In genomic region chr16:87342978-87343752, GRCh38 we compare ENCODE assay signal across 25 cellular contexts. TPM values are rescaled to one million over a fixed set of nuclear protein-coding genes. Genes with fewer than 3 reads are reported as not detected.
A peak's percentile ranks its signal among the peaks of the same experiment; 100 is the strongest.
DNase-seq lines count a peak whose midpoint lies in the region; ATAC-seq, FAIRE-seq and TF ChIP-seq lines count a peak whose summit lies in the region.
"Had no signal": no experiment of that assay in that cellular context is flagged by ENCODE, and none has a peak within 500 bp of the region (broad histone marks: within the 10 kb centered on the region; RNA-seq: fewer than 3 reads in every experiment).

No MANE protein-coding gene starts in this region.

- 0 out of 2 replicates have a peak, but pooled peaks cover 7% of the 10 kb centered on the region for H3K9me1 ChIP-seq in IMR-90 (ENCODE audit: insufficient read depth, low read length)

- H3K14ac ChIP-seq in IMR-90 (replicated peaks; ENCODE audit: low read depth, low read length), result no peak overlapping the region

- H3K27me3 Mint-ChIP-seq in activated naive CD8-positive, alpha-beta T cell, result no peaks in the 10 kb centered on the region
- no peaks in the 10 kb centered on the region for H3K27me3 Mint-ChIP-seq in activated naive CD8-positive, alpha-beta T cell treated with anti-CD3 and anti-CD28 coated beads, Interleukin-2, amount 50 U/mL, for 24 hours

- no peak overlapping the region for H3K56ac ChIP-seq in IMR-90 (ENCODE audit: extremely low read depth, insufficient read depth, low read length)

- no peak overlapping the region for H2AK5ac ChIP-seq in IMR-90 (ENCODE audit: low read depth, low read length)

- peaks cover 3 to 28% of the 10 kb centered on the region in 2 experiments; a peak in 3 of 4 replicates for H3K79me1 ChIP-seq in IMR-90 (ENCODE audit: low read depth in 1 of 2, low read length in 2 of 2)

- H4K91ac ChIP-seq in IMR-90 (ENCODE audit: insufficient read depth, low read depth, low read length), result no peak overlapping the region

- H3K36me3 ChIP-seq in IMR-90 (ENCODE audit: control insufficient read depth, insufficient read depth, low read length) (peaks cover 39% of the 10 kb centered on the region), bronchial epithelial cell (ENCODE audit: control insufficient read depth, insufficient read depth, low read length) (peaks cover 40% of the 10 kb centered on the region)

- intact Hi-C loops in IMR-90 (cut with micrococcal nuclease), result no loop called here

- H2AFZ ChIP-seq in IMR-90 (replicated peaks; ENCODE audit: low read length, poor library complexity), result peak overlapping the region; percentile 23
- H2AFZ ChIP-seq: PC-9 had no signal

- H3K23ac ChIP-seq in IMR-90 (ENCODE audit: low read depth, low read length), result no peak overlapping the region

- H3K4me3 ChIP-seq in IMR-90 (ENCODE audit: insufficient read depth, low read depth, low read length), result no peak overlapping the region
- no peak overlapping the region for H3K4me3 ChIP-seq in bronchial epithelial cell (ENCODE audit: low read depth, low read length)
- H3K4me3 ChIP-seq: ascending aorta, K562, PC-9, transverse colon had no signal

- 68% methylated on average over 8 of the region's 26 CpGs; no CpG with 5 or more reads in 1 of the 2 experiments for WGBS in IMR-90 (ENCODE audit: extremely low coverage in 2 of 2, insufficient read length in 1 of 2), 2 experiments

- no peak overlapping the region for H3K27ac Mint-ChIP-seq in activated naive CD8-positive, alpha-beta T cell
- H3K27ac Mint-ChIP-seq in activated naive CD8-positive, alpha-beta T cell treated with anti-CD3 and anti-CD28 coated beads, Interleukin-2, amount 50 U/mL, for 24 hours, result no peak overlapping the region

- H4K5ac ChIP-seq in IMR-90 (ENCODE audit: low read depth, low read length), result no peak overlapping the region

- no TSS peak for BruUV-seq in IMR-90 (replicated peaks; lab: Mats Ljungman, UMichigan)

- POLR2A ChIA-PET in IMR-90 (lab: Charles Lee; ENCODE audit: unreplicated experiment), result no interaction called here

- no peak overlapping the region for H2BK5ac ChIP-seq in IMR-90 (ENCODE audit: low read depth, low read length, poor library complexity, severe bottlenecking)

- no peak overlapping the region for H3K9ac ChIP-seq in IMR-90 (ENCODE audit: low read depth, low read length)

- H3K18ac ChIP-seq in IMR-90 (ENCODE audit: low read depth, low read length), result no peak overlapping the region

- no peak overlapping the region for H3K4ac ChIP-seq in IMR-90 (ENCODE audit: low read depth, low read length)

- no peaks in the 10 kb centered on the region for H3K4me1 ChIP-seq in IMR-90 (ENCODE audit: control insufficient read depth, insufficient read depth, low read length)
- H3K4me1 ChIP-seq: ascending aorta had no signal

- H2BK15ac ChIP-seq in IMR-90 (ENCODE audit: low read depth, low read length), result no peak overlapping the region

- H3K36me3 Mint-ChIP-seq in activated naive CD8-positive, alpha-beta T cell, result peaks cover 2% of the 10 kb centered on the region
- peaks cover 40% of the 10 kb centered on the region for H3K36me3 Mint-ChIP-seq in activated naive CD8-positive, alpha-beta T cell treated with anti-CD3 and anti-CD28 coated beads, Interleukin-2, amount 50 U/mL, for 24 hours (ENCODE audit: low read depth)

- no peak for TF ChIP-seq CTCF in IMR-90 (conservative IDR thresholded peaks at IDR 0.05; ENCODE audit: low read depth, low read length)
- no peak for TF ChIP-seq CTCF in bronchial epithelial cell (IDR thresholded peaks at IDR 0.05; ENCODE audit: insufficient read depth, low read length, severe bottlenecking)

- H3K27ac ChIP-seq in IMR-90 (ENCODE audit: insufficient read depth, low read length), result no peak overlapping the region
- H3K27ac ChIP-seq: ascending aorta, C4-2B, PC-9, VCaP had no signal

- peaks cover 12% of the 10 kb centered on the region for H4K20me1 ChIP-seq in IMR-90 (ENCODE audit: insufficient read depth, low read length)

- H4K8ac ChIP-seq in IMR-90 (ENCODE audit: low read depth in 2 of 2, low read length in 2 of 2), result no peak overlapping the region

- H3K4me1 Mint-ChIP-seq in activated naive CD8-positive, alpha-beta T cell (ENCODE audit: low read depth), result peaks cover 25% of the 10 kb centered on the region
- peaks cover 27% of the 10 kb centered on the region for H3K4me1 Mint-ChIP-seq in activated naive CD8-positive, alpha-beta T cell treated with anti-CD3 and anti-CD28 coated beads, Interleukin-2, amount 50 U/mL, for 24 hours

- peak overlapping the region; percentile 44 for H3K4me3 Mint-ChIP-seq in activated naive CD8-positive, alpha-beta T cell
- H3K4me3 Mint-ChIP-seq in activated naive CD8-positive, alpha-beta T cell treated with anti-CD3 and anti-CD28 coated beads, Interleukin-2, amount 50 U/mL, for 24 hours, result no peak overlapping the region

- H3K4me2 ChIP-seq in IMR-90 (ENCODE audit: low read depth, low read length), result no peak overlapping the region
- H3K4me2 ChIP-seq: PC-9 had no signal

- CTCF ChIA-PET in IMR-90 (lab: Yijun Ruan, JAX), result no interaction called here

- peak overlapping the region; percentile 13 for H2AK9ac ChIP-seq in IMR-90 (replicated peaks; ENCODE audit: low read depth, low read length, poor library complexity)

- H3K9me3 Mint-ChIP-seq in activated naive CD8-positive, alpha-beta T cell (ENCODE audit: low read depth), result no peaks in the 10 kb centered on the region
- no peaks in the 10 kb centered on the region for H3K9me3 Mint-ChIP-seq in activated naive CD8-positive, alpha-beta T cell treated with anti-CD3 and anti-CD28 coated beads, Interleukin-2, amount 50 U/mL, for 24 hours

- no peak for DNase-seq in activated naive CD8-positive, alpha-beta T cell treated with anti-CD3 and anti-CD28 coated beads, Interleukin-2, amount 50 U/mL, for 24 hours
- DNase-seq in IMR-90 (no peak), bronchial epithelial cell (ENCODE audit: low read depth) (no peak), retina (peak; percentile 67), SW 1271 (lab: John Stamatoyannopoulos, UW) (no peak)
- DNase-seq: activated CD4-positive, alpha-beta T cell treated with anti-CD3 and anti-CD28 coated beads, Interleukin-2, amount 50 U/mL, for 1 hour; activated gamma-delta T cell treated with Interleukin-2 at 50 U/mL for 16 hours; MM.1S; NCI-H510A treated with DMSO at 0.1 percent for 48 hours; NK-92 treated with Interleukin-12 subunit alpha and Interleukin-12 subunit beta, amount 100 ng/mL, for 24 hours; PC-9; SIG-M5; stimulated activated CD8-positive, alpha-beta memory T cell treated with anti-CD3 and anti-CD28 coated beads, Interleukin-4, amount 100 ng/mL, for 48 hours; transverse colon had no signal

- TF ChIP-seq RAD21 in IMR-90 (IDR thresholded peaks at IDR 0.05; ENCODE audit: low read length), result no peak

- in situ Hi-C loops in IMR-90 (cut with MboI; ENCODE audit: low sequenced_read_pairs), result no loop called here

- no peaks in the 10 kb centered on the region for H3K9me3 ChIP-seq in IMR-90 (ENCODE audit: control insufficient read depth, insufficient read depth, low read length)
- H3K9me3 ChIP-seq: ascending aorta, transverse colon had no signal

- ATAC-seq in activated naive CD8-positive, alpha-beta T cell treated with anti-CD3 and anti-CD28 coated beads, Interleukin-2, amount 50 U/mL, for 24 hours, result no peak
- no peak for ATAC-seq in IMR-90 (ENCODE audit: low read depth)
- no peak for ATAC-seq in HG03045 (IDR thresholded peaks at IDR 0.05; ENCODE audit: unreplicated experiment)
- no peak for ATAC-seq in HG03521 (IDR thresholded peaks at IDR 0.05; ENCODE audit: unreplicated experiment)
- ATAC-seq: K562 had no signal

- no peak overlapping the region for H2BK20ac ChIP-seq in IMR-90 (ENCODE audit: low read depth, low read length)

- no peak for TF ChIP-seq POLR2A in IMR-90 (IDR thresholded peaks at IDR 0.05; ENCODE audit: low read depth, low read length)

- peak; percentile 52 for FAIRE-seq in bronchial epithelial cell (lab: Jason Lieb, UNC)
- FAIRE-seq: D721Med, endothelial cell of umbilical vein, H54, islet of Langerhans, K562 had no signal

- H3K27me3 ChIP-seq in IMR-90 (ENCODE audit: control insufficient read depth, insufficient read depth, low read length) (no peaks in the 10 kb centered on the region), bronchial epithelial cell (ENCODE audit: control insufficient read depth, insufficient read depth, low read length) (no peaks in the 10 kb centered on the region)
- H3K27me3 ChIP-seq: ascending aorta, transverse colon had no signal

- dilution Hi-C loops in IMR-90 (cut with HindIII; ENCODE audit: low sequenced_read_pairs, unreplicated experiment), result no loop called here

- no peak overlapping the region for H2BK120ac ChIP-seq in IMR-90 (ENCODE audit: low read depth, low read length)

TF ChIP-seq in IMR-90, 13 proteins besides CTCF, POLR2A, EP300 and RAD21 (continues in another document):
- no peak for TF ChIP-seq RCOR1 (IDR thresholded peaks at IDR 0.05; ENCODE audit: insufficient replicate concordance, low read length)
- TF ChIP-seq RFX5 (IDR thresholded peaks at IDR 0.05; ENCODE audit: low read depth, low read length), result no peak
- no peak for TF ChIP-seq SMC3 (IDR thresholded peaks at IDR 0.05; ENCODE audit: low read depth, low read length)
- no peak for TF ChIP-seq CHD1 (IDR thresholded peaks at IDR 0.05; ENCODE audit: low read depth, low read length)
- TF ChIP-seq FOS (IDR thresholded peaks at IDR 0.05; ENCODE audit: low read depth, low read length), result no peak
- no peak for TF ChIP-seq CEBPB (IDR thresholded peaks at IDR 0.05; ENCODE audit: low read depth, low read length)

RNA-seq across cellular contexts. Expression of gene C16orf95, which starts 26.0 kb away (rescaled TPM):
- total RNA-seq in IMR-90 (2012; rRNA removed) (1.9 and 2.0 TPM in 2 replicates), bronchial epithelial cell (0.79 and 1.8 TPM in 2 replicates)
- 3.8 and 4.7 TPM in 2 replicates for polyA plus RNA-seq in IMR-90 (2012; rRNA removed)
- 3.7 and 6.4 TPM in 2 replicates for polyA plus RNA-seq in IMR-90 (2012; cell fraction: cytosol; rRNA removed)
- polyA plus RNA-seq in IMR-90 (2012; cell fraction: nucleus; rRNA removed; ENCODE audit: low replicate concordance), result 4.1 and 7.4 TPM in 2 replicates
- total RNA-seq: ascending aorta had no signal

RNA-seq across cellular contexts. Expression of gene FBXO31, which starts 40.4 kb away (rescaled TPM):
- total RNA-seq in IMR-90 (2012; rRNA removed), result 10.4 and 10.6 TPM in 2 replicates
- 16.9 and 20.7 TPM in 2 replicates for polyA plus RNA-seq in IMR-90 (2012; rRNA removed)
- 10.1 and 14.2 TPM in 2 replicates for polyA plus RNA-seq in IMR-90 (2012; cell fraction: cytosol; rRNA removed)
- 54.4 and 120 TPM in 2 replicates for polyA plus RNA-seq in IMR-90 (2012; cell fraction: nucleus; rRNA removed; ENCODE audit: low replicate concordance)
- total RNA-seq in bronchial epithelial cell, result 22.9 and 24.7 TPM in 2 replicates

RNA-seq across cellular contexts. Expression of gene MAP1LC3B, which starts 49.0 kb away (rescaled TPM):
- total RNA-seq in IMR-90 (2012; rRNA removed) (23.5 and 25.3 TPM in 2 replicates), bronchial epithelial cell (75.8 and 166 TPM in 2 replicates)
- 46.9 and 57.7 TPM in 2 replicates for polyA plus RNA-seq in IMR-90 (2012; rRNA removed)
- 30.4 and 40.6 TPM in 2 replicates for polyA plus RNA-seq in IMR-90 (2012; cell fraction: cytosol; rRNA removed)
- polyA plus RNA-seq in IMR-90 (2012; cell fraction: nucleus; rRNA removed; ENCODE audit: low replicate concordance), result 7.3 and 33.0 TPM in 2 replicates
